Comparison of ENCODE assay signal across 15 cellular contexts in the genomic region with DNA sequence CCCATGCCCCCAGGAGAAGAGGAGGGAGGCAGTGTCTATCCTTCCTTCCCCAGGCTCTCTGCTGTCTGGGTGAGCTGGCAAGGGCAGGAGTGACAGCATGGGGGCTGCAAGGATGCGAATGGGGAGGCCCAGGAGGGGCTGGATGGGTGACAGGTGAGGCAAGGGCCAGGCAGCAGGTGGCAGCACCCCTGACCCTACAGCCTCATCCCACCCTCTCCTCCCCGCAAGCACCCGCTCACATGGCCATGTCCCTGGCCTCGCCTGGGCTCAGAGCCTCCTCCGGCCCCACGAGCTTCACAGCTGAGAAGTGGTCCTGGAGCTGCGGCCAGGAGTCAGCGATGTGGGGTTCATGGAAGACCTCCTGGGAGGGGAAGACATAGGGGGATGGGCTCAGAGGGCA. TPM values are rescaled to one million over a fixed set of nuclear protein-coding genes. Genes with fewer than 3 reads are reported as not detected.
DNase-seq lines count a peak whose midpoint lies in the region; TF ChIP-seq lines count a peak whose summit lies in the region.
"Had no signal": no experiment of that assay in that cellular context is flagged by ENCODE, and none has a peak within 500 bp of the region (broad histone marks: within the 10 kb centered on the region; RNA-seq: fewer than 3 reads in every experiment).

No MANE protein-coding gene starts in this region.

- H3K9me2 ChIP-seq in SK-N-SH = no peaks in the 10 kb centered on the region

- H3K4me1 ChIP-seq in osteoblast (ENCODE audit: insufficient read depth, low read length) = peaks cover 5% of the 10 kb centered on the region
- H3K4me1 ChIP-seq in SK-N-SH (ENCODE audit: control insufficient read depth in 1 of 2, insufficient read depth in 2 of 2, low read depth in 1 of 2, low read length in 1 of 2) = peaks cover 8 to 21% of the 10 kb centered on the region in 2 experiments; a peak in 2 of 4 replicates

- H2AFZ ChIP-seq in osteoblast (ENCODE audit: low read length) (no peak overlapping the region), SK-N-SH (ENCODE audit: low read depth) (no peak overlapping the region)

- DNase-seq in H7 (peak; percentile 75), WERI-Rb-1 (no peak), osteoblast (ENCODE audit: insufficient read length, low spot score, missing footprints) (peak; percentile 84), DMS153 treated with DMSO at 0.1 percent for 48 hours (lab: John Stamatoyannopoulos, UW; ENCODE audit: unreplicated experiment) (no peak), NCI-H2171 treated with DMSO at 0.1 percent for 48 hours (lab: John Stamatoyannopoulos, UW) (no peak), SK-N-SH (no peak)
- DNase-seq: BE2C; CD4-positive, alpha-beta memory T cell; DMS79 treated with DMSO at 0.1 percent for 48 hours; GDM1; KG1 had no signal

- H3K36me3 ChIP-seq in H7 (replicated peaks; ENCODE audit: control insufficient read depth, insufficient read depth, low read length) (peaks cover 2% of the 10 kb centered on the region), WERI-Rb-1 (peaks cover 50% of the 10 kb centered on the region), osteoblast (ENCODE audit: insufficient read depth, low read length) (peaks cover 37% of the 10 kb centered on the region), SK-N-SH (replicated peaks in 1 of 2; ENCODE audit: control insufficient read depth in 1 of 2, insufficient read depth in 2 of 2, low read length in 1 of 2) (peaks cover 33 to 39% of the 10 kb centered on the region in 2 experiments)

- H3K27me3 ChIP-seq in H7 (ENCODE audit: control insufficient read depth, insufficient read depth, low read length) = no peaks in the 10 kb centered on the region; the same call in 1 of the 2 replicates
- H3K27me3 ChIP-seq in WERI-Rb-1 (ENCODE audit: insufficient read depth, low read depth, severe bottlenecking) = no peaks in the 10 kb centered on the region
- H3K27me3 ChIP-seq in osteoblast (ENCODE audit: insufficient read depth, low read length) = no peaks in the 10 kb centered on the region
- no peaks in the 10 kb centered on the region for H3K27me3 ChIP-seq in SK-N-SH (ENCODE audit: insufficient read depth)
- H3K27me3 ChIP-seq: BE2C had no signal

- no peak overlapping the region for H3K4me2 ChIP-seq in osteoblast (ENCODE audit: insufficient read depth, low read length)
- no peak overlapping the region for H3K4me2 ChIP-seq in SK-N-SH
- H3K4me2 ChIP-seq: A549 had no signal

- H3F3A ChIP-seq in SK-N-SH (replicated peaks; ENCODE audit: insufficient read depth) = peaks cover 9% of the 10 kb centered on the region

- TF ChIP-seq EP300 in SK-N-SH (IDR thresholded peaks at IDR 0.05; ENCODE audit: borderline replicate concordance in 1 of 2, low read depth in 1 of 2, low read length in 1 of 2) = no peak

- H3K9ac ChIP-seq in SK-N-SH = no peak overlapping the region

- H3K79me2 ChIP-seq in osteoblast (ENCODE audit: insufficient read depth, low read length) (peaks cover 20% of the 10 kb centered on the region), SK-N-SH (ENCODE audit: insufficient read depth) (peaks cover 33% of the 10 kb centered on the region)

- TF ChIP-seq CTCF in WERI-Rb-1 (IDR thresholded peaks at IDR 0.05; ENCODE audit: low read depth, low read length) = peak; percentile 54
- TF ChIP-seq CTCF in osteoblast (IDR thresholded peaks at IDR 0.05; ENCODE audit: extremely low read depth, low read depth, low read length) = no peak
- no peak for TF ChIP-seq CTCF in SK-N-SH (IDR thresholded peaks at IDR 0.05)

- POLR2A ChIA-PET in SK-N-SH (lab: Yijun Ruan, JAX) = no interaction called here

- H4K20me1 ChIP-seq in osteoblast (ENCODE audit: insufficient read depth, low read length) = peaks cover 3% of the 10 kb centered on the region
- no peaks in the 10 kb centered on the region for H4K20me1 ChIP-seq in SK-N-SH (ENCODE audit: insufficient read depth)

- no peak overlapping the region for H3K4me3 ChIP-seq in H7 (ENCODE audit: insufficient read depth, low read depth, low read length)
- no peak overlapping the region for H3K4me3 ChIP-seq in WERI-Rb-1 (ENCODE audit: low read depth, low read length)
- no peak overlapping the region for H3K4me3 ChIP-seq in osteoblast (ENCODE audit: insufficient read depth, low read length)
- no peak overlapping the region for H3K4me3 ChIP-seq in SK-N-SH (ENCODE audit: low read depth in 2 of 2, low read length in 1 of 2)
- H3K4me3 ChIP-seq: A549 had no signal

- no peak for TF ChIP-seq RAD21 in SK-N-SH (IDR thresholded peaks at IDR 0.05; ENCODE audit: low read length)

- H3K9me3 ChIP-seq in WERI-Rb-1 (ENCODE audit: severe bottlenecking) (no peaks in the 10 kb centered on the region), osteoblast (ENCODE audit: low read depth, low read length) (no peaks in the 10 kb centered on the region), SK-N-SH (no peaks in the 10 kb centered on the region)
- H3K9me3 ChIP-seq: A549, BE2C had no signal

- WGBS in SK-N-SH (ENCODE audit: low lambda C conversion rate) = 97% methylated on average over 8 of the region's 8 CpGs

- no peak overlapping the region for H3K27ac ChIP-seq in WERI-Rb-1
- no peak overlapping the region for H3K27ac ChIP-seq in osteoblast (ENCODE audit: low read depth, low read length)
- H3K27ac ChIP-seq in SK-N-SH (ENCODE audit: low read depth in 2 of 2, low read length in 1 of 2) = no peak overlapping the region
- H3K27ac ChIP-seq: A549, C4-2B had no signal

- CTCF ChIA-PET in SK-N-SH (lab: Yijun Ruan, JAX) = interaction anchor here (1.1 to 7.6 kb wide), 5 partner anchors 19 to 78 kb away, joined by 3 to 45 read pairs (median 4); no protein-coding TSS in a partner anchor

TF ChIP-seq in SK-N-SH, 30 proteins besides CTCF, POLR2A, EP300 and RAD21 (continues in another document):
- TF ChIP-seq MXI1 (IDR thresholded peaks at IDR 0.05; ENCODE audit: low read depth, low read length) = no peak
- no peak for TF ChIP-seq POLR2AphosphoS5 (IDR thresholded peaks at IDR 0.05; ENCODE audit: low read depth, low read length)
- no peak for TF ChIP-seq CHD2 (IDR thresholded peaks at IDR 0.05; ENCODE audit: low read length, partially characterized antibody)
- TF ChIP-seq, protein P1, sequence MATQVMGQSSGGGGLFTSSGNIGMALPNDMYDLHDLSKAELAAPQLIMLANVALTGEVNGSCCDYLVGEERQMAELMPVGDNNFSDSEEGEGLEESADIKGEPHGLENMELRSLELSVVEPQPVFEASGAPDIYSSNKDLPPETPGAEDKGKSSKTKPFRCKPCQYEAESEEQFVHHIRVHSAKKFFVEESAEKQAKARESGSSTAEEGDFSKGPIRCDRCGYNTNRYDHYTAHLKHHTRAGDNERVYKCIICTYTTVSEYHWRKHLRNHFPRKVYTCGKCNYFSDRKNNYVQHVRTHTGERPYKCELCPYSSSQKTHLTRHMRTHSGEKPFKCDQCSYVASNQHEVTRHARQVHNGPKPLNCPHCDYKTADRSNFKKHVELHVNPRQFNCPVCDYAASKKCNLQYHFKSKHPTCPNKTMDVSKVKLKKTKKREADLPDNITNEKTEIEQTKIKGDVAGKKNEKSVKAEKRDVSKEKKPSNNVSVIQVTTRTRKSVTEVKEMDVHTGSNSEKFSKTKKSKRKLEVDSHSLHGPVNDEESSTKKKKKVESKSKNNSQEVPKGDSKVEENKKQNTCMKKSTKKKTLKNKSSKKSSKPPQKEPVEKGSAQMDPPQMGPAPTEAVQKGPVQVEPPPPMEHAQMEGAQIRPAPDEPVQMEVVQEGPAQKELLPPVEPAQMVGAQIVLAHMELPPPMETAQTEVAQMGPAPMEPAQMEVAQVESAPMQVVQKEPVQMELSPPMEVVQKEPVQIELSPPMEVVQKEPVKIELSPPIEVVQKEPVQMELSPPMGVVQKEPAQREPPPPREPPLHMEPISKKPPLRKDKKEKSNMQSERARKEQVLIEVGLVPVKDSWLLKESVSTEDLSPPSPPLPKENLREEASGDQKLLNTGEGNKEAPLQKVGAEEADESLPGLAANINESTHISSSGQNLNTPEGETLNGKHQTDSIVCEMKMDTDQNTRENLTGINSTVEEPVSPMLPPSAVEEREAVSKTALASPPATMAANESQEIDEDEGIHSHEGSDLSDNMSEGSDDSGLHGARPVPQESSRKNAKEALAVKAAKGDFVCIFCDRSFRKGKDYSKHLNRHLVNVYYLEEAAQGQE (IDR thresholded peaks at IDR 0.05; ENCODE audit: low read depth, low read length) = no peak
- TF ChIP-seq TCF12 (IDR thresholded peaks at IDR 0.05) = no peak
- no peak for TF ChIP-seq SIN3A (IDR thresholded peaks at IDR 0.05; ENCODE audit: borderline replicate concordance, low read depth, low read length)
- no peak for TF ChIP-seq GABPA (IDR thresholded peaks at IDR 0.05; ENCODE audit: low read depth)

RNA-seq across cellular contexts. Expression of a gene that starts 5.4 kb away (rescaled TPM):
- total RNA-seq in H7 (2014; rRNA removed; shearing (Covaris generic)) = 41.9 and 48.3 TPM in 2 replicates
- total RNA-seq in osteoblast = 78.7 and 81.8 TPM in 2 replicates
- 134 and 276 TPM in 2 replicates for polyA plus RNA-seq in SK-N-SH (2012; rRNA removed)
- 143 and 163 TPM in 2 replicates for polyA plus RNA-seq in SK-N-SH (2012; cell fraction: cytosol; rRNA removed)
- 295 and 343 TPM in 2 replicates for polyA plus RNA-seq in SK-N-SH (2012; cell fraction: nucleus; rRNA removed)

RNA-seq across cellular contexts. Expression of a gene that starts 6.0 kb away (rescaled TPM):
- total RNA-seq in H7 (2014; rRNA removed; shearing (Covaris generic)) = 58.9 and 83.3 TPM in 2 replicates
- 64.4 and 66.0 TPM in 2 replicates for total RNA-seq in osteoblast
- polyA plus RNA-seq in SK-N-SH (2012; rRNA removed) = 71.6 and 101 TPM in 2 replicates
- polyA plus RNA-seq in SK-N-SH (2012; cell fraction: cytosol; rRNA removed) = 71.5 and 71.8 TPM in 2 replicates
- polyA plus RNA-seq in SK-N-SH (2012; cell fraction: nucleus; rRNA removed) = 53.6 and 77.5 TPM in 2 replicates

RNA-seq across cellular contexts. Expression of a gene that starts 11.2 kb away (rescaled TPM):
- total RNA-seq in H7 (2014; rRNA removed; shearing (Covaris generic)) = 0.52 and 1.00 TPM in 2 replicates
- total RNA-seq in osteoblast = not detected in 2 replicates
- polyA plus RNA-seq in SK-N-SH (2012; rRNA removed) = not detected in 2 replicates
- not detected in 2 replicates for polyA plus RNA-seq in SK-N-SH (2012; cell fraction: cytosol; rRNA removed)
- polyA plus RNA-seq in SK-N-SH (2012; cell fraction: nucleus; rRNA removed) = not detected in 2 replicates
- total RNA-seq: CD4-positive, alpha-beta memory T cell had no signal
- polyA plus RNA-seq: AG04450; CD4-positive, alpha-beta memory T cell; IgD-negative memory B cell had no signal

RNA-seq across cellular contexts. Expression of a gene that starts 25.6 kb away (rescaled TPM):
- 4.2 and 6.1 TPM in 2 replicates for total RNA-seq in H7 (2014; rRNA removed; shearing (Covaris generic))
- total RNA-seq in osteoblast = 3.3 and 4.1 TPM in 2 replicates
- polyA plus RNA-seq in SK-N-SH (2012; rRNA removed) = 24.0 and 29.0 TPM in 2 replicates
- polyA plus RNA-seq in SK-N-SH (2012; cell fraction: cytosol; rRNA removed) = 4.8 and 8.1 TPM in 2 replicates
- 139 and 167 TPM in 2 replicates for polyA plus RNA-seq in SK-N-SH (2012; cell fraction: nucleus; rRNA removed)

RNA-seq across cellular contexts. Expression of a gene that starts 31.9 kb away (rescaled TPM):
- total RNA-seq in H7 (2014; rRNA removed; shearing (Covaris generic)) = 0.30 and 0.59 TPM in 2 replicates
- not detected in 2 replicates for total RNA-seq in osteoblast
- polyA plus RNA-seq in SK-N-SH (2012; rRNA removed) = 0.64 and 0.68 TPM in 2 replicates
- polyA plus RNA-seq in SK-N-SH (2012; cell fraction: cytosol; rRNA removed) = 0.51 and 0.62 TPM in 2 replicates
- polyA plus RNA-seq in SK-N-SH (2012; cell fraction: nucleus; rRNA removed) = 3.7 and 7.0 TPM in 2 replicates
- total RNA-seq: CD4-positive, alpha-beta memory T cell had no signal
- polyA plus RNA-seq: CD4-positive, alpha-beta memory T cell; IgD-negative memory B cell had no signal

Comparison
In these comparisons a context has a peak if more than half of its experiments do, and no peak if none do; other contexts are left out.
1. DNase-seq: peak in H7 (single experiment) and osteoblast (single experiment); none in WERI-Rb-1 (single experiment), DMS153 treated with DMSO at 0.1 percent for 48 hours (single experiment), NCI-H2171 treated with DMSO at 0.1 percent for 48 hours (single experiment) and SK-N-SH (single experiment).